1 cellular context compared by ENCODE assay signal in the genomic region with DNA sequence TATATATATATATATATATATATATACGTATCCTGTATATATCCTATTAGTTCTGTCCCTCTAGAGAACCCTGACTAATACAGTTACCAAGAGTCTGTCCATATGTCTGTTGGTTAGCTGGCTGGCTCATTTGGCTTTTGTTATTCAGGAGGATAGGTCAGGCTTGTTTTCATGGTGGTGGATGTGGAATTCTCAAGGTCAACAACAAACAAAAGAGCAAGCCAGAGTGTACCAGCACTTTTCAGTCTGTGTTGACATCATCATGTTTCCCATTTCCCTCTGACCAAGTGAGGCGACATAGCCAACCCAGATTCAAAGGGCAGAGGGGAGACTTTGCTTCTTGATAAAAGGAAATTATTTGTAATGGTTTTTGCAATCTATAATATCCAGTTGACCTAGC.
TF ChIP-seq lines count a peak whose summit lies in the region.

No MANE protein-coding gene starts in this region.

TF ChIP-seq in GM23338, 12 proteins besides CTCF, POLR2A, EP300 and RAD21 (continued from another document):
- TF ChIP-seq POLR2AphosphoS5 (IDR thresholded peaks at IDR 0.05; ENCODE audit: low read depth) (no peak), ZNF114 (CRISPR knock-in tag; IDR thresholded peaks at IDR 0.05) (no peak), CREB1 (CRISPR knock-in tag; IDR thresholded peaks at IDR 0.05; ENCODE audit: low read depth) (no peak), ZNF331 (CRISPR knock-in tag; IDR thresholded peaks at IDR 0.05; ENCODE audit: low read depth) (no peak), STAT1 (IDR thresholded peaks at IDR 0.05; ENCODE audit: unreplicated experiment) (no peak), JUNB (IDR thresholded peaks at IDR 0.05; ENCODE audit: unreplicated experiment) (no peak)
- TF ChIP-seq, protein P1, sequence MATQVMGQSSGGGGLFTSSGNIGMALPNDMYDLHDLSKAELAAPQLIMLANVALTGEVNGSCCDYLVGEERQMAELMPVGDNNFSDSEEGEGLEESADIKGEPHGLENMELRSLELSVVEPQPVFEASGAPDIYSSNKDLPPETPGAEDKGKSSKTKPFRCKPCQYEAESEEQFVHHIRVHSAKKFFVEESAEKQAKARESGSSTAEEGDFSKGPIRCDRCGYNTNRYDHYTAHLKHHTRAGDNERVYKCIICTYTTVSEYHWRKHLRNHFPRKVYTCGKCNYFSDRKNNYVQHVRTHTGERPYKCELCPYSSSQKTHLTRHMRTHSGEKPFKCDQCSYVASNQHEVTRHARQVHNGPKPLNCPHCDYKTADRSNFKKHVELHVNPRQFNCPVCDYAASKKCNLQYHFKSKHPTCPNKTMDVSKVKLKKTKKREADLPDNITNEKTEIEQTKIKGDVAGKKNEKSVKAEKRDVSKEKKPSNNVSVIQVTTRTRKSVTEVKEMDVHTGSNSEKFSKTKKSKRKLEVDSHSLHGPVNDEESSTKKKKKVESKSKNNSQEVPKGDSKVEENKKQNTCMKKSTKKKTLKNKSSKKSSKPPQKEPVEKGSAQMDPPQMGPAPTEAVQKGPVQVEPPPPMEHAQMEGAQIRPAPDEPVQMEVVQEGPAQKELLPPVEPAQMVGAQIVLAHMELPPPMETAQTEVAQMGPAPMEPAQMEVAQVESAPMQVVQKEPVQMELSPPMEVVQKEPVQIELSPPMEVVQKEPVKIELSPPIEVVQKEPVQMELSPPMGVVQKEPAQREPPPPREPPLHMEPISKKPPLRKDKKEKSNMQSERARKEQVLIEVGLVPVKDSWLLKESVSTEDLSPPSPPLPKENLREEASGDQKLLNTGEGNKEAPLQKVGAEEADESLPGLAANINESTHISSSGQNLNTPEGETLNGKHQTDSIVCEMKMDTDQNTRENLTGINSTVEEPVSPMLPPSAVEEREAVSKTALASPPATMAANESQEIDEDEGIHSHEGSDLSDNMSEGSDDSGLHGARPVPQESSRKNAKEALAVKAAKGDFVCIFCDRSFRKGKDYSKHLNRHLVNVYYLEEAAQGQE (IDR thresholded peaks at IDR 0.05; ENCODE audit: unreplicated experiment), result no peak
